ENCODE assay signal across 19 cellular contexts in the genomic region with DNA sequence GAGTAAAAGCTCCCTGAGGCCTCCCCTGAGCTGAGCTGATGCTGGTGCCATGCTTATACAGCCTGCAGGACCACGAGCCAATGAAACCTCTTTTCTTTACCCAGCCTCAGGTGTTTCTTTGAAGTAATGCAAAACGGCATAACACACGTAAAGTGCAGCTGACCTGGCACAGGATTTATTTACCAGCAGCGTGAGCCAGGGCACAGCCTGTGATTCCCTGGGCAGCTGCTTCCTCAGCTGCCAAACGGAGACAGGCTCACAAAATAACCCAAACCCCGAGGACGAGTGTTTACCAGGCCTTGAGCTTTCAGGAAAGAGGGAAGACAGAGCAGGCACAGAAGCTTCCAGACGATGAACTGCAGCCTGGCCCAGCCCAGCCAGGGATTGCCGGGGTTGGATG.
DNase-seq lines count a peak whose midpoint lies in the region; ATAC-seq and TF ChIP-seq lines count a peak whose summit lies in the region.
"Had no signal": no experiment of that assay in that cellular context is flagged by ENCODE, and none has a peak within 500 bp of the region (broad histone marks: within the 10 kb centered on the region; RNA-seq: fewer than 3 reads in every experiment).

No MANE protein-coding gene starts in this region.

- H4K20me1 ChIP-seq in neural progenitor cell (ENCODE audit: low read depth), result no peaks in the 10 kb centered on the region

- peaks cover 10% of the 10 kb centered on the region for H3F3A ChIP-seq in neural progenitor cell (ENCODE audit: low read depth)

- peak; percentile 36 for ATAC-seq in left lobe of liver
- ATAC-seq in gastrocnemius medialis, result peak; percentile 62 to 86
- no peak for ATAC-seq in HG03097 (IDR thresholded peaks at IDR 0.05; ENCODE audit: low FRiP score, unreplicated experiment)
- no peak for ATAC-seq in HG03175 (IDR thresholded peaks at IDR 0.05; ENCODE audit: unreplicated experiment)
- ATAC-seq: GM23338, WTC11 had no signal

- H3K4me1 Mint-ChIP-seq in neural progenitor cell, result peaks cover 27% of the 10 kb centered on the region

- no peak overlapping the region for H3K4me3 ChIP-seq in gastrocnemius medialis
- no peak overlapping the region for H3K4me3 ChIP-seq in neural progenitor cell
- H3K4me3 ChIP-seq: GM23338 had no signal

- in situ Hi-C loops in gastrocnemius medialis (cut with MboI; ENCODE audit: low sequenced_read_pairs in 4 of 4), result no loop called here

- no peak overlapping the region for H3K27ac Mint-ChIP-seq in neural progenitor cell
- H3K27ac Mint-ChIP-seq: activated CD4-positive, alpha-beta memory T cell treated with anti-CD3 and anti-CD28 coated beads for 36 hours; endodermal cell; GM23338; T-helper 2 cell treated with Interferon-gamma antibody and Interleukin-4, amounts not matched to agents 5 μg/mL and 100 μg/mL, for 36 hours; WTC11 had no signal

- H3K27me3 ChIP-seq in gastrocnemius medialis (no peaks in the 10 kb centered on the region), neural progenitor cell (no peaks in the 10 kb centered on the region)

- H3K36me3 ChIP-seq in gastrocnemius medialis (no peaks in the 10 kb centered on the region), neural progenitor cell (no peaks in the 10 kb centered on the region)

- no peaks in the 10 kb centered on the region for H3K36me3 Mint-ChIP-seq in neural progenitor cell
- H3K36me3 Mint-ChIP-seq: activated CD4-positive, alpha-beta memory T cell treated with anti-CD3 and anti-CD28 coated beads for 36 hours; WTC11 had no signal

- TF ChIP-seq CTCF in VCaP (conservative IDR thresholded peaks at IDR 0.05) (no peak), gastrocnemius medialis (IDR thresholded peaks at IDR 0.05 in 4 of 5, conservative IDR thresholded peaks at IDR 0.05 in 1 of 5) (no peak), neural progenitor cell (IDR thresholded peaks at IDR 0.05) (no peak)

- H3K27me3 Mint-ChIP-seq in neural progenitor cell (ENCODE audit: insufficient read depth, low read depth), result peaks cover 2% of the 10 kb centered on the region
- H3K27me3 Mint-ChIP-seq: activated CD4-positive, alpha-beta memory T cell treated with anti-CD3 and anti-CD28 coated beads for 36 hours had no signal

- H3K9me3 Mint-ChIP-seq in neural progenitor cell, result no peaks in the 10 kb centered on the region
- H3K9me3 Mint-ChIP-seq: activated CD4-positive, alpha-beta memory T cell treated with anti-CD3 and anti-CD28 coated beads for 36 hours; endodermal cell; GM23338; T-helper 2 cell treated with Interferon-gamma antibody and Interleukin-4, amounts not matched to agents 5 μg/mL and 100 μg/mL, for 36 hours; WTC11 had no signal

- TF ChIP-seq POLR2A in gastrocnemius medialis (IDR thresholded peaks at IDR 0.05), result no peak

- H3K4me2 ChIP-seq in neural progenitor cell, result no peak overlapping the region
- H3K4me2 ChIP-seq: GM23338, SK-N-SH had no signal

- no peaks in the 10 kb centered on the region for H3K9me3 ChIP-seq in gastrocnemius medialis
- no peaks in the 10 kb centered on the region for H3K9me3 ChIP-seq in neural progenitor cell (ENCODE audit: low read depth)
- H3K9me3 ChIP-seq: SK-N-SH had no signal

- no peak overlapping the region for H3K4me3 Mint-ChIP-seq in neural progenitor cell
- H3K4me3 Mint-ChIP-seq: activated CD4-positive, alpha-beta memory T cell treated with anti-CD3 and anti-CD28 coated beads for 36 hours; endodermal cell; GM23338; T-helper 2 cell treated with Interferon-gamma antibody and Interleukin-4, amounts not matched to agents 5 μg/mL and 100 μg/mL, for 36 hours; WTC11 had no signal

- H3K79me2 ChIP-seq in neural progenitor cell (ENCODE audit: low read depth), result no peaks in the 10 kb centered on the region

- peak overlapping the region; percentile 82 for H3K27ac ChIP-seq in VCaP
- peak overlapping the region in 3 of 4 donors; percentile 36 to 68 (median 64) for H3K27ac ChIP-seq in gastrocnemius medialis
- H3K27ac ChIP-seq in neural progenitor cell, result no peak overlapping the region

- H3K9ac ChIP-seq in neural progenitor cell, result no peak overlapping the region
- H3K9ac ChIP-seq: SK-N-SH had no signal

- H2AFZ ChIP-seq in neural progenitor cell (replicated peaks), result no peak overlapping the region
- H2AFZ ChIP-seq: GM23338 had no signal

- peak; percentile 11 for DNase-seq in DMS153 treated with DMSO at 0.1 percent for 48 hours (lab: John Stamatoyannopoulos, UW; ENCODE audit: unreplicated experiment)
- DNase-seq in left lobe of liver (ENCODE audit: low spot score), result no peak
- peak; percentile 19 to 37 for DNase-seq in gastrocnemius medialis
- no peak for DNase-seq in activated effector memory CD4-positive, alpha-beta T cell treated with Interleukin-2 at 50 U/mL for 16 hours
- no peak for DNase-seq in neural progenitor cell (ENCODE audit: low spot score)
- DNase-seq: activated CD4-positive, alpha-beta memory T cell treated with anti-CD3 and anti-CD28 coated beads for 36 hours; activated naive CD4-positive, alpha-beta T cell; endodermal cell; NCI-H1417 treated with DMSO at 0.1 percent for 48 hours; NCI-H2227 treated with DMSO at 0.1 percent for 48 hours; NK-92 treated with Interleukin-12 subunit alpha and Interleukin-12 subunit beta, amount 100 ng/mL, for 24 hours; retina; SK-N-SH had no signal

- H3K4me1 ChIP-seq in gastrocnemius medialis (peaks cover 8% of the 10 kb centered on the region in 2 donors), neural progenitor cell (peaks cover 28% of the 10 kb centered on the region)

- intact Hi-C loops in gastrocnemius medialis (cut with DNase I; ENCODE audit: low total_unique reads), result loop anchor here (2.0 kb wide), 1 partner anchor 21 kb away; no protein-coding TSS in a partner anchor

Comparison
In these comparisons a context has a peak if more than half of its experiments do, and no peak if none do; other contexts are left out.
1. DNase-seq: peak in DMS153 treated with DMSO at 0.1 percent for 48 hours (single experiment) and gastrocnemius medialis (2 of 2); none in left lobe of liver (single experiment), activated effector memory CD4-positive, alpha-beta T cell treated with Interleukin-2 at 50 U/mL for 16 hours (single experiment) and neural progenitor cell (single experiment).
2. ATAC-seq: peak in left lobe of liver (single experiment) and gastrocnemius medialis (2 of 2); none in HG03097 (single experiment) and HG03175 (single experiment).